ENCODE assay signal across 24 cellular contexts in the genomic region with DNA sequence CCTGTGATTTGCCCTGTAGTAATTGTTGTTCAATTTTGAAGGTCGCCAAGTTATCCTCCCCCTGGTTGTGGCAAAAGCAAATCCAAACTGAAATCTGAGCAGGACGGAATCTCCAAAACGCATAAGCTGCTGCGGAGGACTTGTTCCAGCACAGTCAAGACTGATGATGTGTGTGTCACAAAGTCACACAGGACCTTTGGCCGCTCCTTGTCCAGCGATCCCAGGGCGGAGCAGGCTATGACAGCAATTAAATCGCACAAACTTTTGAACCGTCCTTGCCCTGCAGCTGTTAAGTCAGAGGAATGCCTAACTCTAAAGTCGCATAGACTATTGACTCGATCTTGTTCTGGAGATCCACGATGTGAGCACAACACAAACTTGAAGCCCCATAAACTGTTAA.
"Had no signal": no experiment of that assay in that cellular context is flagged by ENCODE, and none has a peak within 500 bp of the region (broad histone marks: within the 10 kb centered on the region; RNA-seq: fewer than 3 reads in every experiment).

No MANE protein-coding gene starts in this region.

- DNase-seq: activated CD4-positive, alpha-beta memory T cell treated with anti-CD3 and anti-CD28 coated beads for 36 hours; activated CD4-positive, alpha-beta T cell treated with anti-CD3 and anti-CD28 coated beads, Interleukin-2, amount 10 ng/mL, durations not matched to agents 24 days and 14 days; activated CD4-positive, CD25-positive, alpha-beta regulatory T cell treated with anti-CD3 and anti-CD28 coated beads, Interleukin-2, amount 50 U/mL, for 72 hours; activated T-cell treated with anti-CD3 and anti-CD28 coated beads, Interleukin-2, amount 50 U/mL, for 4 hours; anterior cingulate cortex; dorsolateral prefrontal cortex; effector memory CD4-positive, alpha-beta T cell; hypothalamus; immature natural killer cell; kidney; mesenchymal stem cell; right lobe of liver; stimulated activated CD4-positive, alpha-beta T cell treated with anti-CD3 and anti-CD28 coated beads, Interleukin-12 subunit alpha, Interleukin-12 subunit beta, amount 100 ng/mL, for 4 hours; stimulated activated CD4-positive, alpha-beta T cell treated with anti-CD3 and anti-CD28 coated beads, Interleukin-4, amount 100 ng/mL, for 24 hours; T-helper 9 cell; thyroid gland; WERI-Rb-1 had no signal

- H3K27ac Mint-ChIP-seq: activated CD4-positive, alpha-beta memory T cell treated with anti-CD3 and anti-CD28 coated beads for 36 hours; activated CD4-positive, alpha-beta T cell treated with anti-CD3 and anti-CD28 coated beads, Interleukin-2, amount 10 ng/mL, durations not matched to agents 24 days and 14 days; activated naive CD8-positive, alpha-beta T cell; activated T-helper 2 cell treated with anti-CD3 and anti-CD28 coated beads, Interferon-gamma antibody, Interleukin-2, Interleukin-4, amounts not matched to agents 10 μg/mL and 5 μg/mL and 100 μg/mL, durations not matched to agents 14 hours and 24 hours and 36 hours; stimulated activated effector memory CD8-positive, alpha-beta T cell treated with anti-CD3 and anti-CD28 coated beads, Interleukin-12 subunit alpha, Interleukin-12 subunit beta, amount 100 ng/mL, for 72 hours had no signal

- H3K4me3 Mint-ChIP-seq: activated CD4-positive, alpha-beta memory T cell treated with anti-CD3 and anti-CD28 coated beads for 36 hours; activated CD4-positive, alpha-beta T cell treated with anti-CD3 and anti-CD28 coated beads, Interleukin-2, amount 10 ng/mL, durations not matched to agents 24 days and 14 days; activated naive CD8-positive, alpha-beta T cell; activated T-cell treated with anti-CD3 and anti-CD28 coated beads, Interleukin-2, amount 50 U/mL, for 4 hours; immature natural killer cell; natural killer cell treated with Interleukin-12 subunit alpha and Interleukin-12 subunit beta and Interleukin-15 and Interleukin-18, amount 100 ng/mL, for 72 hours; stimulated activated effector memory CD8-positive, alpha-beta T cell treated with anti-CD3 and anti-CD28 coated beads, Interleukin-12 subunit alpha, Interleukin-12 subunit beta, amount 100 ng/mL, for 72 hours; stimulated activated naive CD8-positive, alpha-beta T cell treated with anti-CD3 and anti-CD28 coated beads, Interleukin-15, Interleukin-2, amounts not matched to agents 100 ng/mL and 50 ng/mL, for 24 hours had no signal

- H3K27ac ChIP-seq: coronary artery, dorsolateral prefrontal cortex, gastroesophageal sphincter, right lobe of liver, thyroid gland, WERI-Rb-1 had no signal

- H3K9me3 Mint-ChIP-seq: activated CD4-positive, alpha-beta memory T cell treated with anti-CD3 and anti-CD28 coated beads for 36 hours; activated CD4-positive, alpha-beta T cell treated with anti-CD3 and anti-CD28 coated beads, Interleukin-2, amount 10 ng/mL, durations not matched to agents 24 days and 14 days; activated T-helper 2 cell treated with anti-CD3 and anti-CD28 coated beads, Interferon-gamma antibody, Interleukin-2, Interleukin-4, amounts not matched to agents 10 μg/mL and 5 μg/mL and 100 μg/mL, durations not matched to agents 14 hours and 24 hours and 36 hours; immature natural killer cell; natural killer cell treated with Interleukin-12 subunit alpha and Interleukin-12 subunit beta and Interleukin-15 and Interleukin-18, amount 100 ng/mL, for 72 hours; stimulated activated effector memory CD8-positive, alpha-beta T cell treated with anti-CD3 and anti-CD28 coated beads, Interleukin-12 subunit alpha, Interleukin-12 subunit beta, amount 100 ng/mL, for 72 hours had no signal

- H3K27me3 ChIP-seq: dorsolateral prefrontal cortex, gastroesophageal sphincter, right lobe of liver, thyroid gland had no signal

- H3K9me3 ChIP-seq: gastroesophageal sphincter, right lobe of liver, thyroid gland had no signal

- H3K4me1 ChIP-seq: gastroesophageal sphincter, right lobe of liver, thyroid gland had no signal

- FAIRE-seq: kidney had no signal

- H3K36me3 ChIP-seq: WERI-Rb-1 had no signal

- H3K27me3 Mint-ChIP-seq: activated CD4-positive, alpha-beta memory T cell treated with anti-CD3 and anti-CD28 coated beads for 36 hours; activated CD4-positive, alpha-beta T cell treated with anti-CD3 and anti-CD28 coated beads, Interleukin-2, amount 10 ng/mL, durations not matched to agents 24 days and 14 days; activated naive CD8-positive, alpha-beta T cell; natural killer cell treated with Interleukin-12 subunit alpha and Interleukin-12 subunit beta and Interleukin-15 and Interleukin-18, amount 100 ng/mL, for 72 hours; stimulated activated naive CD8-positive, alpha-beta T cell treated with anti-CD3 and anti-CD28 coated beads, Interleukin-15, Interleukin-2, amounts not matched to agents 100 ng/mL and 50 ng/mL, for 24 hours had no signal

- H3K4me3 ChIP-seq: coronary artery, dorsolateral prefrontal cortex, gastroesophageal sphincter, right lobe of liver, thyroid gland had no signal
